ENCODE assay signal across 7 cellular contexts in the genomic region with DNA sequence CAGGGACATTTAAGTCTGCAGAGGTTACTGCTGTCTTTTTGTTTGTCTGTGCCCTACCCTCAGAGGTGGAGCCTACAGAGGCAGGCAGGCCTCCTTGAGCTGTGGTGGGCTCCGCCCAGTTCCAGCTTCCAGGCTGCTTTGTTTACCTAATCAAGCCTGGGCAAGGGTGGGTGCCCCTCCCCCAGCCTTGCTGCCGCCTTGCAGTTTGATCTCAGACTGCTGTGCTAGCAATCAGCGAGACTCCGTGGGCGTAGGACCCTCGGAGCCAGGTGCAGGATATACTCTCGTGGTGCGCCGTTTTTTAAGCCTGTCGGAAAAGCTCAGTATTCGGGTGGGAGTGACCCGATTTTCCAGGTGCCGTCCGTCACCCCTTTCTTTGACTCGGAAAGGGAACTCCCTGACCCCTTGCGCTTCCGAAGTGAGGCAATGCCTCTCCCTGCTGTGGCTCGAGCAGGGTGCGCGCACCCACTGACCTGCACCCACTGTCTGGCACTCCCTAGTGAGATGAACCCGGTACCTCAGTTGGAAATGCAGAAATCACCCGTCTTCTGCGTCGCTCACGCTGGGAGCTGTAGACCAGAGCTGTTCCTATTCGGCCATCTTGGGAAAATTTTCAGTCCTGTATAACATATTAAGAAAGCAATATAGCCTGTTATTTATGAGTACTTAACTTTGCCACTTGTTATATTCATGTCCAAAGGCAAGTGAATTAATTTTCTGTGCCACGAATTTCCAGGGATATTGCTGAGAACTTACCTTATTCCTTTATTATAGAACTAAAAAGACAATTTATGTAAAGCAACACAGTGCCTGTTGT.
DNase-seq lines count a peak whose midpoint lies in the region; ATAC-seq and TF ChIP-seq lines count a peak whose summit lies in the region.
"Not testable (repeated sequence)": the region's sequence is repeated elsewhere in the genome, so short reads cannot be mapped to it uniquely, and the experiment has no call there.

No MANE protein-coding gene starts in this region.

- not testable (repeated sequence) for H3K27ac ChIP-seq in smooth muscle cell (ENCODE audit: low read depth)

- H3K36me3 ChIP-seq in kidney epithelial cell (ENCODE audit: control insufficient read depth, insufficient read depth, low read length); smooth muscle cell (ENCODE audit: low read depth): not testable (repeated sequence)

- not testable (repeated sequence) for H3F3A ChIP-seq in smooth muscle cell (ENCODE audit: low read depth)

- 19% methylated on average over 27 of the region's 27 CpGs for WGBS in smooth muscle cell (ENCODE audit: low lambda C conversion rate)

- H3K4me3 Mint-ChIP-seq in WTC11, result peak overlapping the region; percentile 95
- peak overlapping the region; percentile 92 for H3K4me3 Mint-ChIP-seq in glutamatergic neuron (ENCODE audit: unreplicated experiment)

- not testable (repeated sequence) for H3K27me3 ChIP-seq in kidney epithelial cell (ENCODE audit: control insufficient read depth, insufficient read depth, low read length); smooth muscle cell (ENCODE audit: low read depth)

- peak overlapping the region; percentile 81 for H3K4me2 ChIP-seq in smooth muscle cell

- not testable (repeated sequence) for H3K9me3 Mint-ChIP-seq in WTC11; glutamatergic neuron (ENCODE audit: unreplicated experiment)

- H4K20me1 ChIP-seq in smooth muscle cell (ENCODE audit: low read depth), result not testable (repeated sequence)

- H3K4me1 Mint-ChIP-seq in WTC11; glutamatergic neuron (ENCODE audit: low read depth, unreplicated experiment): not testable (repeated sequence)

- not testable (repeated sequence) for H3K9me3 ChIP-seq in smooth muscle cell (replicated peaks; ENCODE audit: low read depth)

- H3K4me3 ChIP-seq in kidney epithelial cell (ENCODE audit: low read depth, low read length) (peak overlapping the region; percentile 23), smooth muscle cell (peak overlapping the region; percentile 62)

- not testable (repeated sequence) for H3K36me3 Mint-ChIP-seq in WTC11; glutamatergic neuron (ENCODE audit: unreplicated experiment)

- ATAC-seq in WTC11, result not testable (repeated sequence)

- not testable (repeated sequence) for H3K79me2 ChIP-seq in smooth muscle cell (ENCODE audit: low read depth)

- DNase-seq in H4 (ENCODE audit: low spot score) (peak; percentile 10), NCI-H2171 treated with DMSO at 0.1 percent for 48 hours (lab: John Stamatoyannopoulos, UW) (peak; percentile 28), WTC11 (ENCODE audit: low spot score) (peak; percentile 75), glutamatergic neuron (peak; percentile 78), mucosa of gallbladder (ENCODE audit: low spot score) (peak; percentile 24)
- not testable (repeated sequence) for DNase-seq in kidney epithelial cell (ENCODE audit: low read depth); smooth muscle cell (lab: John Stamatoyannopoulos, UW; ENCODE audit: unreplicated experiment)

- CTCF ChIA-PET in WTC11 (lab: Charles Lee), result not testable (repeated sequence)

- peak overlapping the region; percentile 4 for H3K9ac ChIP-seq in smooth muscle cell (ENCODE audit: low read depth)

- H3K27ac Mint-ChIP-seq in WTC11 (peak overlapping the region; percentile 94), glutamatergic neuron (ENCODE audit: unreplicated experiment) (peak overlapping the region; percentile 98)

- not testable (repeated sequence) for H3K4me1 ChIP-seq in smooth muscle cell (ENCODE audit: low read depth)

- POLR2A ChIA-PET in WTC11 (lab: Charles Lee), result not testable (repeated sequence)

- peak overlapping the region; percentile 95 for H2AFZ ChIP-seq in smooth muscle cell (ENCODE audit: low read depth)

- not testable (repeated sequence) for H3K27me3 Mint-ChIP-seq in WTC11 (ENCODE audit: low read depth); glutamatergic neuron (ENCODE audit: unreplicated experiment)

- not testable (repeated sequence) for TF ChIP-seq CTCF in WTC11 (IDR thresholded peaks at IDR 0.05); glutamatergic neuron (IDR thresholded peaks at IDR 0.05; ENCODE audit: partially characterized antibody, unreplicated experiment); kidney epithelial cell (IDR thresholded peaks at IDR 0.05; ENCODE audit: insufficient read depth, low read length, poor library complexity, severe bottlenecking); smooth muscle cell (IDR thresholded peaks at IDR 0.05; ENCODE audit: borderline replicate concordance, insufficient read depth, poor library complexity, severe bottlenecking)

TF ChIP-seq in WTC11, 78 proteins besides CTCF, POLR2A, EP300 and RAD21:
- peak; percentile 56; the same call in 1 of the 2 replicates for TF ChIP-seq FOXK1 (CRISPR knock-in tag; IDR thresholded peaks at IDR 0.05)
- 0 out of 2 replicates have a peak, but pooled peaks have one; percentile 43 for TF ChIP-seq KAT7 (CRISPR knock-in tag; IDR thresholded peaks at IDR 0.05; ENCODE audit: borderline replicate concordance)
